Comparison of ENCODE assay signal across 26 cellular contexts in the genomic region with DNA sequence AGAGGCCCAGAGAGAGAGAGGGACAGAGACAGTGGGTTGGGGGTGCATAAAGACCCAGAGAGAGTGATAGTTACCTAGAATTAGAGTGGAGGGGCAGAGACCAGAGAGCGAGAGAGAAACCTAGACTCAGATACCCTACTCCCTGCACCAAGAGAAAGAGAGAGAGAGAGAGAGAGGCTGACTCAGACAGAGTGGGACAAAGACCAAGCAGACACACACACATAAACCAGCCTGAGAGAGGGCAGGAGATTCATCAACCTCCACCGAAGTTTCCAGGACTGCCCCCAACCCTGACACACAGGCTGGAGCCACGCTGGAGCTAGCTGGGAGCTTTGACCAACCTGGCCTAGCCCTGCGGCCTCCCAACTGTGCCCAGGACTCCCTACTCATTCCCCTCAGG. TPM values are rescaled to one million over a fixed set of nuclear protein-coding genes. Genes with fewer than 3 reads are reported as not detected.
"Had no signal": no experiment of that assay in that cellular context is flagged by ENCODE, and none has a peak within 500 bp of the region (broad histone marks: within the 10 kb centered on the region; RNA-seq: fewer than 3 reads in every experiment).

No MANE protein-coding gene starts in this region.

- H3K4me3 ChIP-seq: cardiac muscle cell, SJCRH30 had no signal

- H3K9me3 Mint-ChIP-seq: T-helper 1 cell treated with Interleukin-12 subunit alpha and Interleukin-12 subunit beta and Interleukin-4 antibody, amounts not matched to agents 30 μg/mL and 1 μg/mL, for 36 hours; WTC11 had no signal

- H3K27ac Mint-ChIP-seq: activated CD8-positive, alpha-beta T cell treated with anti-CD3 and anti-CD28 coated beads, Interleukin-2, amount 10 ng/mL, durations not matched to agents 7 days and 5 days; activated naive CD8-positive, alpha-beta T cell; T-helper 1 cell treated with Interleukin-12 subunit alpha and Interleukin-12 subunit beta and Interleukin-4 antibody, amounts not matched to agents 30 μg/mL and 1 μg/mL, for 36 hours; WTC11 had no signal

- H3K27ac ChIP-seq: brain microvascular endothelial cell, cardiac muscle cell, KMS-11, SJCRH30 had no signal

- DNase-seq: activated CD4-positive, alpha-beta T cell treated with anti-CD3 and anti-CD28 coated beads for 48 hours; activated CD4-positive, alpha-beta T cell treated with anti-CD3 and anti-CD28 coated beads, Interleukin-2, amount 50 U/mL, for 4 hours; activated CD4-positive, CD25-positive, alpha-beta regulatory T cell treated with anti-CD3 and anti-CD28 coated beads, Interleukin-2, amount 50 U/mL, for 72 hours; activated CD8-positive, alpha-beta memory T cell treated with anti-CD3 and anti-CD28 coated beads, Interleukin-2, amount 50 U/mL, for 48 hours; activated CD8-positive, alpha-beta T cell treated with anti-CD3 and anti-CD28 coated beads, Interleukin-2, amount 10 ng/mL, durations not matched to agents 7 days and 5 days; activated effector memory CD4-positive, alpha-beta T cell treated with anti-CD3 and anti-CD28 coated beads, Interleukin-2, amount 50 U/mL, for 16 hours; activated naive CD4-positive, alpha-beta T cell treated with Interleukin-2 at 50 U/mL for 16 hours; activated T-cell treated with anti-CD3 and anti-CD28 coated beads, Interleukin-2, amount 50 U/mL, for 1 hour; brain microvascular endothelial cell; NCI-H1092; NCI-H1417; NCI-H1930; NCI-H2171 treated with DMSO at 0.1 percent for 48 hours; NCI-H226; NCI-H526; NCI-H82; Right ventricle myocardium superior; RPMI8226; SJCRH30 had no signal

- ATAC-seq: activated CD8-positive, alpha-beta T cell treated with anti-CD3 and anti-CD28 coated beads, Interleukin-2, amount 10 ng/mL, durations not matched to agents 7 days and 5 days; Panc1; WTC11 had no signal

- H3K9me3 ChIP-seq: SJCRH30 had no signal

- H3K4me2 ChIP-seq: KMS-11 had no signal

- H3K27me3 ChIP-seq: brain microvascular endothelial cell, cardiac muscle cell, SJCRH30 had no signal

- H3K36me3 ChIP-seq: brain microvascular endothelial cell, cardiac muscle cell, SJCRH30 had no signal

- H3K4me1 Mint-ChIP-seq: WTC11 had no signal

- H3K36me3 Mint-ChIP-seq: activated naive CD8-positive, alpha-beta T cell; WTC11 had no signal

- H3K9ac ChIP-seq: KMS-11 had no signal

- H3K4me3 Mint-ChIP-seq: activated CD8-positive, alpha-beta T cell treated with anti-CD3 and anti-CD28 coated beads, Interleukin-2, amount 10 ng/mL, durations not matched to agents 7 days and 5 days; activated naive CD8-positive, alpha-beta T cell; T-helper 1 cell treated with Interleukin-12 subunit alpha and Interleukin-12 subunit beta and Interleukin-4 antibody, amounts not matched to agents 30 μg/mL and 1 μg/mL, for 36 hours; WTC11 had no signal

RNA-seq across cellular contexts. Expression of gene SYT3, which starts 12.9 kb away (rescaled TPM):
- total RNA-seq: activated CD8-positive, alpha-beta T cell treated with anti-CD3 and anti-CD28 coated beads, Interleukin-2, amount 10 ng/mL, durations not matched to agents 7 days and 5 days; MCF 10A had no signal

RNA-seq across cellular contexts. Expression of gene C19orf81, which starts 22.4 kb away (rescaled TPM):
- total RNA-seq: activated CD8-positive, alpha-beta T cell treated with anti-CD3 and anti-CD28 coated beads, Interleukin-2, amount 10 ng/mL, durations not matched to agents 7 days and 5 days; MCF 10A; SJCRH30 had no signal

RNA-seq across cellular contexts. Expression of gene LRRC4B, which starts 58.6 kb away (rescaled TPM):
- total RNA-seq: activated CD8-positive, alpha-beta T cell treated with anti-CD3 and anti-CD28 coated beads, Interleukin-2, amount 10 ng/mL, durations not matched to agents 7 days and 5 days; MCF 10A had no signal
